Comparison of ENCODE assay signal across 24 cellular contexts in the genomic region with DNA sequence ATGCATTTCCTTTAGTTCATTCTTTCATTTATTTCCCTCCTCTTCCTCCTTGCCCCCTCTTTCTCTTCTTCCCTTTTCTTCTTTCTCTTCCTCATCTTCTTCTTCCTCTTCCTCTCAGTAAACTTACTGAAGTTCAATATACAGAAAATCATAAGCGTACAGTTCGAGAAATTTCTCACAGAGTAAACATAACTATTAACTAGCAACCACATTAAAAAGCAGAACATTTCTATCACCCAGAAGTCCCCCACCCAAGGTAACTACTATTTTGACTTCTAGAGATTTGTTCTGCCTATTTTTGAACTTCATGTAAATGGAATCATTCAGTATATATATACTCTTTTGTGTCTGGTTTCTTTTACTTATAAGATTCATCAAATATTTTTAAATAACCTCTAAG.
"Had no signal": no experiment of that assay in that cellular context is flagged by ENCODE, and none has a peak within 500 bp of the region (broad histone marks: within the 10 kb centered on the region; RNA-seq: fewer than 3 reads in every experiment).

No MANE protein-coding gene starts in this region.

- ATAC-seq: esophagus mucosa, gastroesophageal sphincter, heart left ventricle, left lobe of liver had no signal

- H3K9me3 Mint-ChIP-seq: activated CD4-positive, alpha-beta memory T cell treated with anti-CD3 and anti-CD28 coated beads, Interleukin-2, amount 10 ng/mL, durations not matched to agents 7 days and 5 days; activated T-cell treated with anti-CD3 and anti-CD28 coated beads, Interleukin-2, amount 50 U/mL, for 24 hours; mesothelial cell of epicardium; nephron progenitor cell; stimulated activated naive CD8-positive, alpha-beta T cell treated with anti-CD3 and anti-CD28 coated beads, Interleukin-15, Interleukin-2, amounts not matched to agents 100 ng/mL and 50 ng/mL, for 24 hours had no signal

- H3K4me3 Mint-ChIP-seq: activated CD4-positive, alpha-beta memory T cell treated with anti-CD3 and anti-CD28 coated beads, Interleukin-2, amount 10 ng/mL, durations not matched to agents 7 days and 5 days; activated T-cell treated with anti-CD3 and anti-CD28 coated beads, Interleukin-2, amount 50 U/mL, for 24 hours; mesothelial cell of epicardium; nephron progenitor cell; stimulated activated naive CD8-positive, alpha-beta T cell treated with anti-CD3 and anti-CD28 coated beads, Interleukin-15, Interleukin-2, amounts not matched to agents 100 ng/mL and 50 ng/mL, for 24 hours had no signal

- H3K27me3 ChIP-seq: adrenal gland, breast epithelium, gastroesophageal sphincter, right atrium auricular region, suprapubic skin, vagina had no signal

- H3K4me3 ChIP-seq: adrenal gland, breast epithelium, gastroesophageal sphincter, heart left ventricle, lung, right atrium auricular region, suprapubic skin, vagina had no signal

- H3K27ac Mint-ChIP-seq: activated CD4-positive, alpha-beta memory T cell treated with anti-CD3 and anti-CD28 coated beads, Interleukin-2, amount 10 ng/mL, durations not matched to agents 7 days and 5 days; activated T-cell treated with anti-CD3 and anti-CD28 coated beads, Interleukin-2, amount 50 U/mL, for 24 hours; mesothelial cell of epicardium; nephron progenitor cell; progenitor cell of endocrine pancreas had no signal

- H3K4me1 ChIP-seq: adrenal gland, breast epithelium, right atrium auricular region had no signal

- DNase-seq: activated CD4-positive, alpha-beta memory T cell treated with anti-CD3 and anti-CD28 coated beads, Interleukin-2, amount 10 ng/mL, durations not matched to agents 7 days and 5 days; activated CD4-positive, alpha-beta T cell treated with anti-CD3 and anti-CD28 coated beads for 48 hours; activated effector memory CD4-positive, alpha-beta T cell treated with anti-CD3 and anti-CD28 coated beads, Interleukin-2, amount 50 U/mL, for 16 hours; activated naive CD4-positive, alpha-beta T cell treated with anti-CD3 and anti-CD28 coated beads, Interleukin-2, amount 50 U/mL, for 16 hours; activated T-cell treated with anti-CD3 and anti-CD28 coated beads, Interleukin-2, amount 50 U/mL, for 24 hours; adrenal gland; effector CD8-positive, alpha-beta T cell; heart left ventricle; kidney; nephron progenitor cell; occipital lobe; stimulated activated CD4-positive, alpha-beta T cell treated with anti-CD3 and anti-CD28 coated beads, Interleukin-2, amount 100 ng/mL, for 24 hours; trophoblast cell had no signal

- H3K27ac ChIP-seq: adrenal gland, breast epithelium, gastroesophageal sphincter, heart left ventricle, right atrium auricular region, suprapubic skin, vagina had no signal

- H3K27me3 Mint-ChIP-seq: activated CD4-positive, alpha-beta memory T cell treated with anti-CD3 and anti-CD28 coated beads, Interleukin-2, amount 10 ng/mL, durations not matched to agents 7 days and 5 days; activated T-cell treated with anti-CD3 and anti-CD28 coated beads, Interleukin-2, amount 50 U/mL, for 24 hours; progenitor cell of endocrine pancreas; stimulated activated naive CD8-positive, alpha-beta T cell treated with anti-CD3 and anti-CD28 coated beads, Interleukin-15, Interleukin-2, amounts not matched to agents 100 ng/mL and 50 ng/mL, for 24 hours had no signal

- H3K36me3 Mint-ChIP-seq: mesothelial cell of epicardium had no signal

- H3K36me3 ChIP-seq: adrenal gland, breast epithelium, gastroesophageal sphincter, heart left ventricle, right atrium auricular region, suprapubic skin, vagina had no signal

- H3K9me3 ChIP-seq: adrenal gland, breast epithelium, gastroesophageal sphincter, heart left ventricle, right atrium auricular region, suprapubic skin, vagina had no signal
